Comparison of ENCODE assay signal across 9 cellular contexts in genomic region chr10:51879238-51879637, GRCh38.
A peak's percentile ranks its signal among the peaks of the same experiment; 100 is the strongest.
DNase-seq lines count a peak whose midpoint lies in the region; ATAC-seq and TF ChIP-seq lines count a peak whose summit lies in the region.
"Had no signal": no experiment of that assay in that cellular context is flagged by ENCODE, and none has a peak within 500 bp of the region (broad histone marks: within the 10 kb centered on the region; RNA-seq: fewer than 3 reads in every experiment).

No MANE protein-coding gene starts in this region.

- DNase-seq in Daoy (ENCODE audit: low read depth) (peak; percentile 86), amniotic stem cell (lab: John Stamatoyannopoulos, UW) (peak; percentile 88), left lung (no peak), NCI-H187 treated with DMSO at 0.1 percent for 48 hours (lab: John Stamatoyannopoulos, UW) (no peak), NOMO-1 treated with dmso at 0.1 percent for 144 hours (lab: John Stamatoyannopoulos, UW; ENCODE audit: unreplicated experiment) (no peak)
- no peak for DNase-seq in activated effector memory CD4-positive, alpha-beta T cell treated with anti-CD3 and anti-CD28 coated beads, Interleukin-2, amount 50 U/mL, for 16 hours

- H3K9me3 ChIP-seq in left lung: peaks cover 0 to 5% of the 10 kb centered on the region in 2 donors
- H3K9me3 ChIP-seq: SJCRH30 had no signal

- no peak overlapping the region for H3K4me3 ChIP-seq in left lung
- H3K4me3 ChIP-seq: SJCRH30 had no signal

- no peak for TF ChIP-seq CTCF in left lung (IDR thresholded peaks at IDR 0.05)

- H3K27me3 ChIP-seq in left lung: no peaks in the 10 kb centered on the region
- H3K27me3 ChIP-seq: SJCRH30 had no signal

- H3K27ac ChIP-seq in left lung: peak overlapping the region; percentile 14 to 53
- H3K27ac ChIP-seq: SJCRH30 had no signal

- no peaks in the 10 kb centered on the region for H3K4me1 ChIP-seq in left lung
- H3K4me1 ChIP-seq: SJCRH30 had no signal

- peak; percentile 93 for ATAC-seq in GM21360 (IDR thresholded peaks at IDR 0.05; ENCODE audit: unreplicated experiment)
- peak; percentile 71 for ATAC-seq in HG03521 (IDR thresholded peaks at IDR 0.05; ENCODE audit: unreplicated experiment)
- peak; percentile 87 for ATAC-seq in left lung

- no peaks in the 10 kb centered on the region for H3K36me3 ChIP-seq in left lung
- H3K36me3 ChIP-seq: SJCRH30 had no signal

- intact Hi-C loops in left lung (cut with DNase I): no loop called here

Comparison
In these comparisons a context has a peak if more than half of its experiments do, and no peak if none do; other contexts are left out.
1. DNase-seq: peak in Daoy (single experiment) and amniotic stem cell (single experiment); none in left lung (0 of 2), NCI-H187 treated with DMSO at 0.1 percent for 48 hours (single experiment), NOMO-1 treated with dmso at 0.1 percent for 144 hours (single experiment) and activated effector memory CD4-positive, alpha-beta T cell treated with anti-CD3 and anti-CD28 coated beads, Interleukin-2, amount 50 U/mL, for 16 hours (single experiment).
2. Peak in every context shown above with its lines, with median percentiles within 50 percentile points of each other: ATAC-seq.